Comparison of ENCODE assay signal across 17 cellular contexts in genomic region chr3:45409369-45409768, GRCh38.
"Had no signal": no experiment of that assay in that cellular context is flagged by ENCODE, and none has a peak within 500 bp of the region (broad histone marks: within the 10 kb centered on the region; RNA-seq: fewer than 3 reads in every experiment).

No MANE protein-coding gene starts in this region.

- H3K9me3 Mint-ChIP-seq: effector memory CD8-positive, alpha-beta T cell; naive thymus-derived CD4-positive, alpha-beta T cell had no signal

- H3K4me2 ChIP-seq: smooth muscle cell had no signal

- H3K4me3 ChIP-seq: smooth muscle cell, suprapubic skin had no signal

- H3K27ac ChIP-seq: brain microvascular endothelial cell, suprapubic skin had no signal

- H3K27ac Mint-ChIP-seq: activated naive CD8-positive, alpha-beta T cell treated with anti-CD3 and anti-CD28 coated beads, Interleukin-2, amount 10 ng/mL, durations not matched to agents 7 days and 5 days; effector memory CD8-positive, alpha-beta T cell; naive thymus-derived CD4-positive, alpha-beta T cell had no signal

- H3K27me3 Mint-ChIP-seq: activated naive CD8-positive, alpha-beta T cell treated with anti-CD3 and anti-CD28 coated beads, Interleukin-2, amount 10 ng/mL, durations not matched to agents 7 days and 5 days; effector memory CD8-positive, alpha-beta T cell; naive thymus-derived CD4-positive, alpha-beta T cell had no signal

- H3K4me3 Mint-ChIP-seq: activated naive CD8-positive, alpha-beta T cell treated with anti-CD3 and anti-CD28 coated beads, Interleukin-2, amount 10 ng/mL, durations not matched to agents 7 days and 5 days; effector memory CD8-positive, alpha-beta T cell; naive thymus-derived CD4-positive, alpha-beta T cell had no signal

- DNase-seq: activated CD4-positive, alpha-beta T cell treated with anti-CD3 and anti-CD28 coated beads, Interleukin-2, amount 50 U/mL, for 4 hours; activated CD4-positive, CD25-positive, alpha-beta regulatory T cell treated with anti-CD3 and anti-CD28 coated beads, Interleukin-2, amount 50 U/mL, for 72 hours; activated naive CD4-positive, alpha-beta T cell; activated naive CD8-positive, alpha-beta T cell treated with anti-CD3 and anti-CD28 coated beads, Interleukin-2, amount 10 ng/mL, durations not matched to agents 7 days and 5 days; activated T-cell treated with anti-CD3 and anti-CD28 coated beads for 4 hours; brain microvascular endothelial cell; effector memory CD8-positive, alpha-beta T cell; naive thymus-derived CD4-positive, alpha-beta T cell; posterior cingulate gyrus; right cardiac atrium; stimulated activated CD4-positive, alpha-beta T cell treated with anti-CD3 and anti-CD28 coated beads, Interleukin-4, amount 100 ng/mL, for 4 hours; stimulated activated CD8-positive, alpha-beta memory T cell treated with anti-CD3 and anti-CD28 coated beads, Interleukin-4, amount 100 ng/mL, for 48 hours; stimulated activated naive CD4-positive, alpha-beta T cell treated with Interleukin-2 at 50 U/mL for 16 hours; trophoblast cell had no signal

- H3K27me3 ChIP-seq: brain microvascular endothelial cell, suprapubic skin had no signal

- H3K9me3 ChIP-seq: suprapubic skin had no signal

- ATAC-seq: effector memory CD8-positive, alpha-beta T cell; left lobe of liver; naive thymus-derived CD4-positive, alpha-beta T cell had no signal
